In the genomic region with DNA sequence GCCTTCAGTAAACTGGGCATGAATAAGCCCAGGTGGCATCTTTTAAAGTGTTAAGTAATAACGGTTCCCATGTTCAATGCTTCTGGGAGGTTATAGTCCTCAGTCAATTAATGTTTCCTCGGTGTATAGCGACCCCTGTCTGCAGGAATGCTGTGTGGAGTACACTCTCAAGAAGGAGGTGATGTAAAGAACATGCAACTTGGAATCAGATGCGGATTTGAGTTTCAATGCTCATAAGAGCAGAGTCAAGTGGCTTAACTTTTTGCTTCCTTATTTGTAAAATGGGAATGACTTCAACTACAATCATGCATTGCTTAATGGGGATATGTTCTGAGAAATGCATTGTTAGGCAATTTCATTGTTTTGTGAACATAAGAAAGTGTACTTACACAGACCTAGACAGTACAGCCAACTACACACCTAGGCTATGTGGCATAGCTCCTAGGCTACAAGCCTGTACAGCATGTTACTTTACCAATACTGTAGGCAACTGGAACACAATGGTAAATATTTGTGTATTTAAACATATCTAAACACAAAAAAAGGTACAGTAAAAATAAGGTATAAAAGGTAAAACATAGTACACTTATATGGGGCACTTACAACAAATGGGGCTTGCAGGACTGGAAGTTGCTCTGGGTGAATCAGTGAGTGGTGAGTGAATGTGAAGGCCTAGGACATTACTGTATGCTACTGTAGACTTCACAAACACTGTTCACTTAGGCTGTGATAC, we compare ENCODE assay signal across 8 cellular contexts.
DNase-seq lines count a peak whose midpoint lies in the region; ATAC-seq lines count a peak whose summit lies in the region.

No MANE protein-coding gene starts in this region.

- H3K4me3 ChIP-seq in effector memory CD4-positive, alpha-beta T cell (ENCODE audit: insufficient read depth, low read depth, low read length, poor library complexity, severe bottlenecking): no peak overlapping the region

- no peaks in the 10 kb centered on the region for H3K27me3 ChIP-seq in effector memory CD4-positive, alpha-beta T cell (replicated peaks; ENCODE audit: control insufficient read depth, insufficient read depth, low read length, poor library complexity, severe bottlenecking)

- peak; percentile 93 for ATAC-seq in GM18867 (IDR thresholded peaks at IDR 0.05; ENCODE audit: unreplicated experiment)
- ATAC-seq in HG03135 (IDR thresholded peaks at IDR 0.05; ENCODE audit: unreplicated experiment): peak; percentile 90

- no peak overlapping the region for H3K27ac ChIP-seq in effector memory CD4-positive, alpha-beta T cell (ENCODE audit: insufficient read depth, low read length, poor library complexity, severe bottlenecking)

- H3K4me1 ChIP-seq in effector memory CD4-positive, alpha-beta T cell (ENCODE audit: control insufficient read depth, insufficient read depth, low read length, poor library complexity, severe bottlenecking): no peaks in the 10 kb centered on the region

- no peaks in the 10 kb centered on the region for H3K9me3 ChIP-seq in effector memory CD4-positive, alpha-beta T cell (ENCODE audit: control insufficient read depth, low read length)

- DNase-seq in AG20443 (ENCODE audit: low spot score): peak; percentile 77
- DNase-seq in NCI-H446 (lab: John Stamatoyannopoulos, UW): peak; percentile 54 to 76
- DNase-seq in activated CD4-positive, alpha-beta T cell treated with anti-CD3 and anti-CD28 coated beads, Interleukin-2, amount 50 U/mL, for 4 hours: peak; percentile 62 to 66
- DNase-seq in effector memory CD4-positive, alpha-beta T cell: peak; percentile 14 to 57 (median 24)
- DNase-seq in midbrain (lab: John Stamatoyannopoulos, UW): peak; percentile 69
- peak; percentile 39 for DNase-seq in stimulated activated CD8-positive, alpha-beta memory T cell treated with anti-CD3 and anti-CD28 coated beads, Interleukin-7, amount 100 ng/mL, for 24 hours (ENCODE audit: low read depth)

- H3K36me3 ChIP-seq in effector memory CD4-positive, alpha-beta T cell (ENCODE audit: control insufficient read depth, insufficient read depth, low read length): no peaks in the 10 kb centered on the region

Comparison
In these comparisons a context has a peak if more than half of its experiments do, and no peak if none do; other contexts are left out.
1. DNase-seq: peak in every context shown above with its lines; median percentile 77 in AG20443; 69 in midbrain; 65 in NCI-H446; 64 in activated CD4-positive, alpha-beta T cell treated with anti-CD3 and anti-CD28 coated beads, Interleukin-2, amount 50 U/mL, for 4 hours; 39 in stimulated activated CD8-positive, alpha-beta memory T cell treated with anti-CD3 and anti-CD28 coated beads, Interleukin-7, amount 100 ng/mL, for 24 hours; 24 in effector memory CD4-positive, alpha-beta T cell.